ENCODE assay signal across 1 cellular context in the genomic region with DNA sequence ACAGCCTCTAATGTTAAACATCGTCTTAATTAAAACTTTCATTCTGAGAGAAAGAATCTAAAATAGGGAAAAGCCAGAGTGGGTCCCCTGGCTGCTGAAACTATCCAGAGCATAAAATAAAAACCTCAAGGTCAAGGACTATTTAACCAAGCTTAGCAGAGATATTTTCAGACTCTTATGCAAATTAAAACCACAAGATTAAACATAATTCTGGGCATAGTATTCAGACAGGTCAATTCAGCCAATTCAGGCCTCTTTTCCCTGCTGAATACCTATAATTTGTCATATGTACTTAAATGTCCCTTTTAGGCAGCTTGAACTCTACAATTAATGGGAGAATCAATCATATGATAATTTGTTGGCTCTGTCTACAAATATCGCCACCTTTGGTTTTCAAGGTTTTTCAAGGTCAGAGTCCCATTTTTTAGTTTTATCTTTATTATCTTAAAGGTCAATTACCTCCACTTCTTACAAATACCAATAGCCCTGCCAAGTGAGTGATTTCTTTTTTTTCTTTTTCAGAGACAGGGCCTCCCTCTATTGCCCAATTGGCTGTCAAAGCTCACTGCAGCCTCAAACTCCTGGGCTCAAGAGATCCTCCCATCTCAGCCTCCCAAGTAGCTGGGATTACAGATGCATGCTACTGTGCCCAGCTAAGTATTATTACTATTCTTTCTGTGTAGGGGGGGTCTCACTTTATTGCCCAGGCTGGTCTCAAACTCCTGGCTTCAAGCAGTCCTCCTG.
TF ChIP-seq lines count a peak whose summit lies in the region.

No MANE protein-coding gene starts in this region.

TF ChIP-seq in A549, 52 proteins besides CTCF, POLR2A, EP300 and RAD21 (continued from another document):
- TF ChIP-seq, protein P1, sequence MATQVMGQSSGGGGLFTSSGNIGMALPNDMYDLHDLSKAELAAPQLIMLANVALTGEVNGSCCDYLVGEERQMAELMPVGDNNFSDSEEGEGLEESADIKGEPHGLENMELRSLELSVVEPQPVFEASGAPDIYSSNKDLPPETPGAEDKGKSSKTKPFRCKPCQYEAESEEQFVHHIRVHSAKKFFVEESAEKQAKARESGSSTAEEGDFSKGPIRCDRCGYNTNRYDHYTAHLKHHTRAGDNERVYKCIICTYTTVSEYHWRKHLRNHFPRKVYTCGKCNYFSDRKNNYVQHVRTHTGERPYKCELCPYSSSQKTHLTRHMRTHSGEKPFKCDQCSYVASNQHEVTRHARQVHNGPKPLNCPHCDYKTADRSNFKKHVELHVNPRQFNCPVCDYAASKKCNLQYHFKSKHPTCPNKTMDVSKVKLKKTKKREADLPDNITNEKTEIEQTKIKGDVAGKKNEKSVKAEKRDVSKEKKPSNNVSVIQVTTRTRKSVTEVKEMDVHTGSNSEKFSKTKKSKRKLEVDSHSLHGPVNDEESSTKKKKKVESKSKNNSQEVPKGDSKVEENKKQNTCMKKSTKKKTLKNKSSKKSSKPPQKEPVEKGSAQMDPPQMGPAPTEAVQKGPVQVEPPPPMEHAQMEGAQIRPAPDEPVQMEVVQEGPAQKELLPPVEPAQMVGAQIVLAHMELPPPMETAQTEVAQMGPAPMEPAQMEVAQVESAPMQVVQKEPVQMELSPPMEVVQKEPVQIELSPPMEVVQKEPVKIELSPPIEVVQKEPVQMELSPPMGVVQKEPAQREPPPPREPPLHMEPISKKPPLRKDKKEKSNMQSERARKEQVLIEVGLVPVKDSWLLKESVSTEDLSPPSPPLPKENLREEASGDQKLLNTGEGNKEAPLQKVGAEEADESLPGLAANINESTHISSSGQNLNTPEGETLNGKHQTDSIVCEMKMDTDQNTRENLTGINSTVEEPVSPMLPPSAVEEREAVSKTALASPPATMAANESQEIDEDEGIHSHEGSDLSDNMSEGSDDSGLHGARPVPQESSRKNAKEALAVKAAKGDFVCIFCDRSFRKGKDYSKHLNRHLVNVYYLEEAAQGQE (IDR thresholded peaks at IDR 0.05): no peak
- TF ChIP-seq CHD2 (IDR thresholded peaks at IDR 0.05; ENCODE audit: low read length, partially characterized antibody): no peak
